2 cellular contexts compared by ENCODE assay signal in genomic region chr15:90599116-90599515, GRCh38.
TF ChIP-seq lines count a peak whose summit lies in the region.

No MANE protein-coding gene starts in this region.

TF ChIP-seq in GM12878, 131 proteins besides CTCF, POLR2A, EP300 and RAD21 (continued from another document):
- TF ChIP-seq TCF7 (IDR thresholded peaks at IDR 0.05; ENCODE audit: borderline replicate concordance), result no peak

TF ChIP-seq in GM23338, 12 proteins besides CTCF, POLR2A, EP300 and RAD21 (continued from another document):
- TF ChIP-seq EZH2phosphoT487 (IDR thresholded peaks at IDR 0.05; ENCODE audit: unreplicated experiment), result no peak
- TF ChIP-seq ETS1 (IDR thresholded peaks at IDR 0.05), result no peak
- TF ChIP-seq STAT1 (IDR thresholded peaks at IDR 0.05; ENCODE audit: unreplicated experiment), result no peak
- TF ChIP-seq ZNF462 (CRISPR knock-in tag; IDR thresholded peaks at IDR 0.05), result no peak
- no peak for TF ChIP-seq REST (IDR thresholded peaks at IDR 0.05; ENCODE audit: unreplicated experiment)
- no peak for TF ChIP-seq ZNF331 (CRISPR knock-in tag; IDR thresholded peaks at IDR 0.05; ENCODE audit: low read depth)
- TF ChIP-seq CREB1 (CRISPR knock-in tag; IDR thresholded peaks at IDR 0.05; ENCODE audit: low read depth), result no peak
- no peak for TF ChIP-seq EZH2 (IDR thresholded peaks at IDR 0.05; ENCODE audit: low read depth, unreplicated experiment)
- TF ChIP-seq ZNF114 (CRISPR knock-in tag; IDR thresholded peaks at IDR 0.05), result no peak
- no peak for TF ChIP-seq NANOG (IDR thresholded peaks at IDR 0.05; ENCODE audit: borderline replicate concordance)
- no peak for TF ChIP-seq JUNB (IDR thresholded peaks at IDR 0.05; ENCODE audit: unreplicated experiment)
